ENCODE assay signal across 8 cellular contexts in the genomic region with DNA sequence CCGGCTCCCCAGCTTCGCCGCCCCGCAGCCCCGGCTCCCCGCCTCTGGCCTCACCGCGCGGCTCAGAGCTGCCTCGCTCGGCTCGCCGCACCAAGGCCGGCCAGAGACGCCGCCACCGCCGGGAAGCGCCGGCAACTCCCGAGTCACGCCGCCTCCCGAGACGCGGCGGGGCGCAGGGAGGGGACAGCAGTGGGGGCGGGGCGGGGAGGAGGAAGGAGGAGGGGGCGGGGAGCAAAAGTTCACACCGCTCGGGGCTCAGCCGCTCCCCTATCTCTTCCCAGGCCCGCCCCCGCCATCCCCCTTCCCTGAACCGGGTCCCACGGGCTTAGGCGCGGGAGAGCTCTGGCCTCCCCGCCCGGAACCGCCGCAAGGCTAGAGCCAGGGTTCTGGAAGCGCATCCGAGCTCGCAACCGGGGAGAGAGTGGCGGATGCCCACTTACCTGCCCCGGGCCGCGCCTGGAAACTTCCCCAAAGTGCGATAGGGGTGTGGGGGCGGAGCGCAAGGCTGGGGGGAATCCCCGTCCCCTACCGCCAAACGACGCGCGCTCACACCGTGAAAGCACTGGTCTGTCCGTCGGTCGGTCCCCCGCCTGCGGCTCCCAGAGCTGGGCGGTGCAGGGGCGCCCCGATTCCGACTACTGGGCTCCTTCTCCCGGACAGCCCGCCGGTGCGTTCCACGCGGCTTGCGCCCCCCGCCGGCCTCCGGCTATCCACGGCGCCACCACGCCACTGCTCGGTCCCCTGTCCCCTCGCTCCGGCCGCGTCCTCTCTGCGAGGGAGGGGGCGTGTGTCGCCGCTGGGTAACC. TPM values are rescaled to one million over a fixed set of nuclear protein-coding genes. Genes with fewer than 3 reads are reported as not detected.
DNase-seq lines count a peak whose midpoint lies in the region; ATAC-seq and TF ChIP-seq lines count a peak whose summit lies in the region.

No MANE protein-coding gene starts in this region.

- intact Hi-C loops in activated CD4-positive, alpha-beta T cell treated with anti-CD3 and anti-CD28 coated beads, Interleukin-2, amount 10 ng/mL, durations not matched to agents 24 days and 14 days (cut with micrococcal nuclease) = no loop called here

- H3K4me2 ChIP-seq in KMS-11 = peak overlapping the region; percentile 77; the same call in 1 of the 2 replicates

- no peaks in the 10 kb centered on the region for H3K9me3 Mint-ChIP-seq in activated CD4-positive, alpha-beta T cell treated with anti-CD3 and anti-CD28 coated beads, Interleukin-2, amount 10 ng/mL, durations not matched to agents 24 days and 14 days
- H3K9me3 Mint-ChIP-seq in activated CD4-positive, alpha-beta T cell treated with anti-CD3 and anti-CD28 coated beads, Interleukin-2, amount 10 ng/mL, durations not matched to agents 7 days and 5 days = peaks cover 2% of the 10 kb centered on the region

- peak overlapping the region; percentile 67 for H3K4me3 Mint-ChIP-seq in activated CD4-positive, alpha-beta T cell treated with anti-CD3 and anti-CD28 coated beads, Interleukin-2, amount 10 ng/mL, durations not matched to agents 24 days and 14 days
- H3K4me3 Mint-ChIP-seq in activated CD4-positive, alpha-beta T cell treated with anti-CD3 and anti-CD28 coated beads, Interleukin-2, amount 10 ng/mL, durations not matched to agents 7 days and 5 days = no peak overlapping the region

- peaks cover 77% of the 10 kb centered on the region for H3K79me2 ChIP-seq in KMS-11 (ENCODE audit: insufficient read depth, low read depth)

- TF ChIP-seq CTCF in KMS-11 (conservative IDR thresholded peaks at IDR 0.05; ENCODE audit: low read depth, low read length) (no peak), astrocyte of the cerebellum (IDR thresholded peaks at IDR 0.05; ENCODE audit: low read depth, low read length, missing control alignments) (no peak)

- DNase-seq in activated CD4-positive, alpha-beta T cell treated with anti-CD3 and anti-CD28 coated beads, Interleukin-2, amount 10 ng/mL, durations not matched to agents 24 days and 14 days = peak; percentile 67
- DNase-seq in activated CD4-positive, alpha-beta T cell treated with anti-CD3 and anti-CD28 coated beads, Interleukin-2, amount 10 ng/mL, durations not matched to agents 7 days and 5 days = no peak
- no peak for DNase-seq in astrocyte of the cerebellum (ENCODE audit: low read depth)
- no peak for DNase-seq in skeletal muscle cell (ENCODE audit: low read depth)
- DNase-seq in HUDEP-2 (lab: John Stamatoyannopoulos, UW; ENCODE audit: unreplicated experiment in 76 of 76) = no peak

- H3K27ac Mint-ChIP-seq in activated CD4-positive, alpha-beta T cell treated with anti-CD3 and anti-CD28 coated beads, Interleukin-2, amount 10 ng/mL, durations not matched to agents 24 days and 14 days = no peak overlapping the region
- no peak overlapping the region for H3K27ac Mint-ChIP-seq in activated CD4-positive, alpha-beta T cell treated with anti-CD3 and anti-CD28 coated beads, Interleukin-2, amount 10 ng/mL, durations not matched to agents 7 days and 5 days

- no peaks in the 10 kb centered on the region for H3K4me1 Mint-ChIP-seq in activated CD4-positive, alpha-beta T cell treated with anti-CD3 and anti-CD28 coated beads, Interleukin-2, amount 10 ng/mL, durations not matched to agents 24 days and 14 days
- peaks cover 5% of the 10 kb centered on the region for H3K4me1 Mint-ChIP-seq in activated CD4-positive, alpha-beta T cell treated with anti-CD3 and anti-CD28 coated beads, Interleukin-2, amount 10 ng/mL, durations not matched to agents 7 days and 5 days

- no peak overlapping the region for H2AFZ ChIP-seq in KMS-11 (ENCODE audit: low read depth)

- H3K36me3 ChIP-seq in KMS-11 (ENCODE audit: insufficient read depth) = no peaks in the 10 kb centered on the region; the same call in 1 of the 2 replicates
- H3K36me3 ChIP-seq in iPS-15b (ENCODE audit: control insufficient read depth, insufficient read depth, low read length) = no peaks in the 10 kb centered on the region

- H3K4me3 ChIP-seq in KMS-11 (IDR thresholded peaks at IDR 0.05; ENCODE audit: insufficient read depth, low read depth, low read length) (no peak overlapping the region), astrocyte of the cerebellum (ENCODE audit: low read depth, low read length) (peak overlapping the region; percentile 58), iPS-15b (ENCODE audit: low read depth, low read length) (peak overlapping the region; percentile 64), skeletal muscle cell (ENCODE audit: low read depth, low read length) (peak overlapping the region; percentile 50)

- peak overlapping the region; percentile 93 for H3K27ac ChIP-seq in KMS-11

- no peaks in the 10 kb centered on the region for H3K27me3 ChIP-seq in KMS-11 (ENCODE audit: insufficient read depth, low read depth)
- H3K27me3 ChIP-seq in iPS-15b (ENCODE audit: control insufficient read depth, insufficient read depth, low read length) = peaks cover 20% of the 10 kb centered on the region

- no peaks in the 10 kb centered on the region for H3K36me3 Mint-ChIP-seq in activated CD4-positive, alpha-beta T cell treated with anti-CD3 and anti-CD28 coated beads, Interleukin-2, amount 10 ng/mL, durations not matched to agents 24 days and 14 days (ENCODE audit: low read depth)
- H3K36me3 Mint-ChIP-seq in activated CD4-positive, alpha-beta T cell treated with anti-CD3 and anti-CD28 coated beads, Interleukin-2, amount 10 ng/mL, durations not matched to agents 7 days and 5 days (ENCODE audit: low read depth) = no peaks in the 10 kb centered on the region

- H3K9me3 ChIP-seq in iPS-15b (ENCODE audit: control insufficient read depth, insufficient read depth, low read length) = no peaks in the 10 kb centered on the region

- CTCF ChIA-PET in activated CD4-positive, alpha-beta T cell treated with anti-CD3 and anti-CD28 coated beads, Interleukin-2, amount 10 ng/mL, durations not matched to agents 7 days and 5 days (lab: Charles Lee) = interaction anchor here (0.8 to 1.5 kb wide), 2 partner anchors 10 to 62 kb away, joined by 4 read pairs; no protein-coding TSS in a partner anchor

- H4K20me1 ChIP-seq in KMS-11 (ENCODE audit: insufficient read depth) = no peaks in the 10 kb centered on the region; the same call in 1 of the 2 replicates

- POLR2A ChIA-PET in activated CD4-positive, alpha-beta T cell treated with anti-CD3 and anti-CD28 coated beads, Interleukin-2, amount 10 ng/mL, durations not matched to agents 7 days and 5 days (lab: Charles Lee) = no interaction called here

- no peak for ATAC-seq in GM18498 (IDR thresholded peaks at IDR 0.05; ENCODE audit: unreplicated experiment)

- H3K27me3 Mint-ChIP-seq in activated CD4-positive, alpha-beta T cell treated with anti-CD3 and anti-CD28 coated beads, Interleukin-2, amount 10 ng/mL, durations not matched to agents 24 days and 14 days = peaks cover 58% of the 10 kb centered on the region
- H3K27me3 Mint-ChIP-seq in activated CD4-positive, alpha-beta T cell treated with anti-CD3 and anti-CD28 coated beads, Interleukin-2, amount 10 ng/mL, durations not matched to agents 7 days and 5 days = peaks cover 68% of the 10 kb centered on the region

- peaks cover 48% of the 10 kb centered on the region for H3K4me1 ChIP-seq in KMS-11 (ENCODE audit: low read depth, poor library complexity, severe bottlenecking)
- peaks cover 2% of the 10 kb centered on the region for H3K4me1 ChIP-seq in iPS-15b (ENCODE audit: control insufficient read depth, insufficient read depth, low read length)

- H3K9ac ChIP-seq in KMS-11 (peak overlapping the region; percentile 87), iPS-15b (ENCODE audit: low read depth, low read length) (peak overlapping the region; percentile 37)

- in situ Hi-C loops in astrocyte of the cerebellum (cut with HindIII; ENCODE audit: low sequenced_read_pairs) = no loop called here

RNA-seq across cellular contexts. Expression of gene CHST15, which starts 0.9 kb away (rescaled TPM):
- total RNA-seq in activated CD4-positive, alpha-beta T cell treated with anti-CD3 and anti-CD28 coated beads, Interleukin-2, amount 10 ng/mL, durations not matched to agents 24 days and 14 days = 0.16 and 0.36 TPM in 2 replicates
- total RNA-seq in activated CD4-positive, alpha-beta T cell treated with anti-CD3 and anti-CD28 coated beads, Interleukin-2, amount 10 ng/mL, durations not matched to agents 7 days and 5 days = not detected
